In genomic region chr4:2535386-2536192, GRCh38 we compare ENCODE assay signal across 1 cellular context.
TF ChIP-seq lines count a peak whose summit lies in the region.

No MANE protein-coding gene starts in this region.

TF ChIP-seq in K562, 482 proteins besides CTCF, POLR2A, EP300 and RAD21 (continued from another document):
- TF ChIP-seq SMARCE1 (IDR thresholded peaks at IDR 0.05) (no peak), SAP30 (IDR thresholded peaks at IDR 0.05; ENCODE audit: borderline replicate concordance, insufficient read depth, low read depth, low read length, poor library complexity, severe bottlenecking) (peak; percentile 27), L3MBTL2 (IDR thresholded peaks at IDR 0.05) (peak; percentile 41; the same call in 1 of the 2 replicates), POLR2B (IDR thresholded peaks at IDR 0.05; ENCODE audit: low read depth, partially characterized antibody) (peak; percentile 48), ZNF41 (CRISPR knock-in tag; conservative IDR thresholded peaks at IDR 0.05) (no peak), ARID4B (CRISPR knock-in tag; IDR thresholded peaks at IDR 0.05) (peak; percentile 77), REST (CRISPR knock-in tag; IDR thresholded peaks at IDR 0.05; ENCODE audit: low read depth) (peak; percentile 47; the same call in 1 of the 2 replicates), ZNF239 (CRISPR knock-in tag; IDR thresholded peaks at IDR 0.05) (no peak)
TF ChIP-seq in K562: peak in this region for 53.
